ENCODE assay signal across 12 cellular contexts in genomic region chr17:50173335-50173941, GRCh38. TPM values are rescaled to one million over a fixed set of nuclear protein-coding genes. Genes with fewer than 3 reads are reported as not detected.
DNase-seq lines count a peak whose midpoint lies in the region; ATAC-seq and TF ChIP-seq lines count a peak whose summit lies in the region.
"Had no signal": no experiment of that assay in that cellular context is flagged by ENCODE, and none has a peak within 500 bp of the region (broad histone marks: within the 10 kb centered on the region; RNA-seq: fewer than 3 reads in every experiment).

No MANE protein-coding gene starts in this region.

- peak overlapping the region; percentile 80 for H3K56ac ChIP-seq in IMR-90 (ENCODE audit: extremely low read depth, insufficient read depth, low read length)

- TF ChIP-seq CTCF in IMR-90 (conservative IDR thresholded peaks at IDR 0.05; ENCODE audit: low read depth, low read length), result no peak
- no peak for TF ChIP-seq CTCF in endodermal cell (conservative IDR thresholded peaks at IDR 0.05)
- no peak for TF ChIP-seq CTCF in lung (IDR thresholded peaks at IDR 0.05; ENCODE audit: control extremely low read depth, extremely low read depth)
- TF ChIP-seq CTCF in type B pancreatic cell (conservative IDR thresholded peaks at IDR 0.05), result no peak
- no peak for TF ChIP-seq CTCF in GM10248 (IDR thresholded peaks at IDR 0.05; ENCODE audit: control extremely low read depth, extremely low read depth, low read depth, missing control alignments)

- no peak overlapping the region for H3K4me3 ChIP-seq in IMR-90 (ENCODE audit: insufficient read depth, low read depth, low read length)
- H3K4me3 ChIP-seq in endodermal cell (ENCODE audit: low read length), result no peak overlapping the region
- H3K4me3 ChIP-seq in lung, result no peak overlapping the region
- H3K4me3 ChIP-seq: body of pancreas had no signal

- H3K4me2 ChIP-seq in IMR-90 (ENCODE audit: low read depth, low read length), result peak overlapping the region; percentile 8

- 0% methylated on average over 3 of the region's 10 CpGs; no CpG with 5 or more reads in 1 of the 2 experiments for WGBS in IMR-90 (ENCODE audit: extremely low coverage in 2 of 2, insufficient read length in 1 of 2), 2 experiments
- 70 to 78% methylated on average over 3 to 10 of the region's 10 CpGs for WGBS in endodermal cell (ENCODE audit: insufficient coverage in 1 of 2, insufficient read length in 1 of 2), 2 experiments
- WGBS in lung, 2 donors, result 55 to 71% methylated on average over 10 of the region's 10 CpGs

- in situ Hi-C loops in IMR-90 (cut with MboI; ENCODE audit: low sequenced_read_pairs), result loop anchor here (10.0 kb wide), 1 partner anchor 111 kb away; no protein-coding TSS in a partner anchor

- H3K4me1 Mint-ChIP-seq in endodermal cell (peaks cover 10% of the 10 kb centered on the region), type B pancreatic cell (ENCODE audit: unreplicated experiment) (peaks cover 29% of the 10 kb centered on the region)
- H3K4me1 Mint-ChIP-seq in activated naive CD4-positive, alpha-beta T cell treated with anti-CD3 and anti-CD28 coated beads, Interleukin-2, amount 10 ng/mL, durations not matched to agents 7 days and 5 days, result peaks cover 21% of the 10 kb centered on the region

- peak; percentile 68 for TF ChIP-seq POLR2A in IMR-90 (IDR thresholded peaks at IDR 0.05; ENCODE audit: low read depth, low read length)

- dilution Hi-C loops in IMR-90 (cut with HindIII; ENCODE audit: low sequenced_read_pairs, unreplicated experiment), result no loop called here

- peak overlapping the region; percentile 90 for H2AK9ac ChIP-seq in IMR-90 (replicated peaks; ENCODE audit: low read depth, low read length, poor library complexity)

- peak overlapping the region; percentile 92 for H2BK5ac ChIP-seq in IMR-90 (ENCODE audit: low read depth, low read length, poor library complexity, severe bottlenecking)

- peak; percentile 63 for ATAC-seq in IMR-90 (ENCODE audit: low read depth)
- ATAC-seq in lung (ENCODE audit: insufficient read depth, low FRiP score), result no peak
- ATAC-seq: body of pancreas had no signal

- peak; percentile 95 for DNase-seq in IMR-90
- peak; percentile 86 for DNase-seq in endodermal cell
- DNase-seq in lung (ENCODE audit: low spot score), result no peak
- DNase-seq in type B pancreatic cell (ENCODE audit: extremely low spot score, unreplicated experiment), result no peak
- no peak for DNase-seq in NCI-H526 (lab: John Stamatoyannopoulos, UW)
- DNase-seq in GM10248 (ENCODE audit: extremely low spot score), result no peak
- no peak for DNase-seq in GF-D8 (lab: John Stamatoyannopoulos, UW)
- DNase-seq in activated naive CD4-positive, alpha-beta T cell treated with anti-CD3 and anti-CD28 coated beads, Interleukin-2, amount 10 ng/mL, durations not matched to agents 7 days and 5 days, result no peak
- DNase-seq: activated CD4-positive, CD25-positive, alpha-beta regulatory T cell treated with anti-CD3 and anti-CD28 coated beads, Interleukin-2, amount 50 U/mL, for 72 hours had no signal

- H3K14ac ChIP-seq in IMR-90 (replicated peaks; ENCODE audit: low read depth, low read length), result peak overlapping the region; percentile 89

- H3K27ac Mint-ChIP-seq in endodermal cell (peak overlapping the region; percentile 86), type B pancreatic cell (peak overlapping the region; percentile 77)
- H3K27ac Mint-ChIP-seq in activated naive CD4-positive, alpha-beta T cell treated with anti-CD3 and anti-CD28 coated beads, Interleukin-2, amount 10 ng/mL, durations not matched to agents 7 days and 5 days, result no peak overlapping the region
- H3K27ac Mint-ChIP-seq: memory B cell had no signal

- H3K9ac ChIP-seq in IMR-90 (ENCODE audit: low read depth, low read length) (peak overlapping the region; percentile 63), endodermal cell (ENCODE audit: extremely low read depth, low read length, poor library complexity, severe bottlenecking) (no peak overlapping the region)

- H3K27me3 ChIP-seq in IMR-90 (ENCODE audit: control insufficient read depth, insufficient read depth, low read length) (no peaks in the 10 kb centered on the region), endodermal cell (ENCODE audit: control insufficient read depth, insufficient read depth, low read length, poor library complexity, severe bottlenecking) (no peaks in the 10 kb centered on the region), lung (ENCODE audit: control insufficient read depth, insufficient read depth) (no peaks in the 10 kb centered on the region)
- H3K27me3 ChIP-seq: body of pancreas had no signal

- peak overlapping the region; percentile 89; the same call in 2 of the 3 replicates for H2BK15ac ChIP-seq in IMR-90 (ENCODE audit: low read depth, low read length)

- peaks cover 23% of the 10 kb centered on the region for H3K9me1 ChIP-seq in IMR-90 (ENCODE audit: insufficient read depth, low read length)

- peak overlapping the region; percentile 99 for H2AK5ac ChIP-seq in IMR-90 (ENCODE audit: low read depth, low read length)

- no peaks in the 10 kb centered on the region; the same call in 1 of the 2 replicates for H4K20me1 ChIP-seq in IMR-90 (ENCODE audit: insufficient read depth, low read length)

- H3K9me3 ChIP-seq in IMR-90 (ENCODE audit: control insufficient read depth, insufficient read depth, low read length), result no peaks in the 10 kb centered on the region
- H3K9me3 ChIP-seq in endodermal cell (ENCODE audit: control insufficient read depth, low read length), result no peaks in the 10 kb centered on the region
- no peaks in the 10 kb centered on the region for H3K9me3 ChIP-seq in lung (ENCODE audit: control insufficient read depth in 2 of 2, insufficient read depth in 1 of 2, low read length in 1 of 2)
- H3K9me3 ChIP-seq: body of pancreas had no signal

- H3K79me1 ChIP-seq in IMR-90 (ENCODE audit: low read depth in 1 of 2, low read length in 2 of 2), result peaks cover 17 to 38% of the 10 kb centered on the region in 2 experiments; a peak in 3 of 4 replicates

- H3K4ac ChIP-seq in IMR-90 (ENCODE audit: low read depth, low read length), result peak overlapping the region; percentile 94

- H2BK20ac ChIP-seq in IMR-90 (ENCODE audit: low read depth, low read length), result peak overlapping the region; percentile 96

- H3K4me1 ChIP-seq in IMR-90 (ENCODE audit: control insufficient read depth, insufficient read depth, low read length) (peaks cover 31% of the 10 kb centered on the region), endodermal cell (ENCODE audit: control insufficient read depth, insufficient read depth, low read length) (peaks cover 3% of the 10 kb centered on the region), lung (ENCODE audit: control insufficient read depth in 2 of 2, insufficient read depth in 2 of 2, low read length in 2 of 2) (peaks cover 0 to 10% of the 10 kb centered on the region in 2 donors)

- H3K36me3 Mint-ChIP-seq in endodermal cell (ENCODE audit: low read depth) (no peaks in the 10 kb centered on the region), type B pancreatic cell (no peaks in the 10 kb centered on the region)
- H3K36me3 Mint-ChIP-seq in activated naive CD4-positive, alpha-beta T cell treated with anti-CD3 and anti-CD28 coated beads, Interleukin-2, amount 10 ng/mL, durations not matched to agents 7 days and 5 days, result no peaks in the 10 kb centered on the region

- 0 out of 2 replicates have a peak, but pooled peaks have one; percentile 5 for TF ChIP-seq RAD21 in IMR-90 (IDR thresholded peaks at IDR 0.05; ENCODE audit: low read length)

- no TSS peak for BruUV-seq in IMR-90 (replicated peaks; lab: Mats Ljungman, UMichigan)

- H4K5ac ChIP-seq in IMR-90 (ENCODE audit: low read depth, low read length), result peak overlapping the region; percentile 43

- H4K91ac ChIP-seq in IMR-90 (ENCODE audit: insufficient read depth, low read depth, low read length), result peak overlapping the region; percentile 93

- POLR2A ChIA-PET in IMR-90 (lab: Charles Lee; ENCODE audit: unreplicated experiment), result interaction anchor here (1.0 to 1.6 kb wide), 5 partner anchors 27 to 94 kb away, joined by 4 to 6 read pairs (median 4); no protein-coding TSS in a partner anchor
- POLR2A ChIA-PET in GM10248 (lab: Yijun Ruan, JAX), result no interaction called here

- H3K4me3 Mint-ChIP-seq in endodermal cell, result no peak overlapping the region
- peak overlapping the region; percentile 45 for H3K4me3 Mint-ChIP-seq in type B pancreatic cell
- H3K4me3 Mint-ChIP-seq in activated naive CD4-positive, alpha-beta T cell treated with anti-CD3 and anti-CD28 coated beads, Interleukin-2, amount 10 ng/mL, durations not matched to agents 7 days and 5 days, result no peak overlapping the region
- H3K4me3 Mint-ChIP-seq: IgD-negative memory B cell, memory B cell had no signal

- H3K23ac ChIP-seq in IMR-90 (ENCODE audit: low read depth, low read length), result peak overlapping the region; percentile 90

- peak overlapping the region; percentile 93 for H3K27ac ChIP-seq in IMR-90 (ENCODE audit: insufficient read depth, low read length)
- no peak overlapping the region for H3K27ac ChIP-seq in endodermal cell (ENCODE audit: low read depth, low read length)
- peak overlapping the region; percentile 62 to 71 for H3K27ac ChIP-seq in lung (ENCODE audit: low read depth in 1 of 2, low read length in 1 of 2)
- H3K27ac ChIP-seq: body of pancreas had no signal

- H4K8ac ChIP-seq in IMR-90 (ENCODE audit: low read depth in 2 of 2, low read length in 2 of 2), result peak overlapping the region; percentile 63 to 90

- H3K27me3 Mint-ChIP-seq in endodermal cell (ENCODE audit: insufficient read depth), result peaks cover 3% of the 10 kb centered on the region
- H3K27me3 Mint-ChIP-seq in type B pancreatic cell, result peaks cover 7% of the 10 kb centered on the region
- peaks cover 68% of the 10 kb centered on the region for H3K27me3 Mint-ChIP-seq in activated naive CD4-positive, alpha-beta T cell treated with anti-CD3 and anti-CD28 coated beads, Interleukin-2, amount 10 ng/mL, durations not matched to agents 7 days and 5 days
- H3K27me3 Mint-ChIP-seq: memory B cell had no signal

- H3K9me3 Mint-ChIP-seq in endodermal cell (no peaks in the 10 kb centered on the region), type B pancreatic cell (no peaks in the 10 kb centered on the region)
- no peaks in the 10 kb centered on the region for H3K9me3 Mint-ChIP-seq in activated naive CD4-positive, alpha-beta T cell treated with anti-CD3 and anti-CD28 coated beads, Interleukin-2, amount 10 ng/mL, durations not matched to agents 7 days and 5 days
- H3K9me3 Mint-ChIP-seq: IgD-negative memory B cell, memory B cell had no signal

- CTCF ChIA-PET in IMR-90 (lab: Yijun Ruan, JAX) (interaction anchor here (0.8 to 1.8 kb wide), 4 partner anchors 12 to 100 kb away, joined by 3 to 6 read pairs (median 6); partner anchors contain the start of gene TMEM92), GM10248 (lab: Yijun Ruan, JAX) (interaction anchor here (0.7 to 3.0 kb wide), 8 partner anchors 8 to 124 kb away, joined by 3 to 17 read pairs (median 4); partner anchors contain the start of genes COL1A1 and SGCA)
- CTCF ChIA-PET in activated naive CD4-positive, alpha-beta T cell treated with anti-CD3 and anti-CD28 coated beads, Interleukin-2, amount 10 ng/mL, durations not matched to agents 7 days and 5 days (lab: Charles Lee), result interaction anchor here (1.6 to 6.1 kb wide), 4 partner anchors 8 to 28 kb away, joined by 3 to 100 read pairs (median 29); partner anchors contain the start of genes COL1A1 and SGCA

- H3K36me3 ChIP-seq in IMR-90 (ENCODE audit: control insufficient read depth, insufficient read depth, low read length) (peaks cover 11% of the 10 kb centered on the region), endodermal cell (ENCODE audit: control insufficient read depth, insufficient read depth, low read length) (no peaks in the 10 kb centered on the region), lung (ENCODE audit: control insufficient read depth in 2 of 2, insufficient read depth in 2 of 2, low read length in 2 of 2) (no peaks in the 10 kb centered on the region)

- H3K18ac ChIP-seq in IMR-90 (ENCODE audit: low read depth, low read length), result peak overlapping the region; percentile 71

- peak overlapping the region; percentile 87 for H2AFZ ChIP-seq in IMR-90 (replicated peaks; ENCODE audit: low read length, poor library complexity)

- intact Hi-C loops in IMR-90 (cut with micrococcal nuclease), result loop anchor here (1.0 to 2.0 kb wide), 2 partner anchors 100 to 117 kb away; no protein-coding TSS in a partner anchor

- H2BK120ac ChIP-seq in IMR-90 (ENCODE audit: low read depth, low read length), result peak overlapping the region; percentile 94

RNA-seq across cellular contexts. Expression of gene SGCA, which starts 7.6 kb away (rescaled TPM):
- total RNA-seq in IMR-90 (2012; rRNA removed) (not detected in 2 replicates), endodermal cell (1 to 10 TPM in 1 of 2 donors, under 1 TPM in 1; 0.51 to 2.6 TPM), lung (10 to 100 TPM in 1 of 2 donors, 1 to 10 TPM in 1; 5.0 to 18.2 TPM), type B pancreatic cell (ENCODE audit: low replicate concordance) (0.72 TPM in 1 of 2 replicates, not detected in the other)
- polyA plus RNA-seq in IMR-90 (2012; rRNA removed) (0.19 and 0.55 TPM in 2 replicates), lung (10 to 100 TPM in 1 of 2 donors, 1 to 10 TPM in 1; 9.7 to 19.4 TPM)
- polyA plus RNA-seq in IMR-90 (2012; cell fraction: cytosol; rRNA removed), result 0.36 and 0.43 TPM in 2 replicates
- polyA plus RNA-seq in IMR-90 (2012; cell fraction: nucleus; rRNA removed; ENCODE audit: low replicate concordance), result 0.34 TPM in 1 of 2 replicates, not detected in the other
- 0.75 TPM for polyA plus RNA-seq in endodermal cell (2013, experiment 1 of 2)
- 0.46 TPM for polyA plus RNA-seq in endodermal cell (2013, experiment 2 of 2)

RNA-seq across cellular contexts. Expression of gene PPP1R9B, which starts 23.0 kb away (rescaled TPM):
- total RNA-seq in IMR-90 (2012; rRNA removed) (28.0 and 38.6 TPM in 2 replicates), endodermal cell (10 to 100 TPM; 24.1 to 34.6 TPM), lung (10 to 100 TPM; 31.7 to 77.4 TPM), type B pancreatic cell (ENCODE audit: low replicate concordance) (45.6 and 51.5 TPM in 2 replicates)
- polyA plus RNA-seq in IMR-90 (2012; rRNA removed) (23.0 and 25.8 TPM in 2 replicates), lung (10 to 100 TPM; 38.1 to 61.5 TPM)
- 16.2 and 19.3 TPM in 2 replicates for polyA plus RNA-seq in IMR-90 (2012; cell fraction: cytosol; rRNA removed)
- polyA plus RNA-seq in IMR-90 (2012; cell fraction: nucleus; rRNA removed; ENCODE audit: low replicate concordance), result 42.2 and 55.1 TPM in 2 replicates
- polyA plus RNA-seq in endodermal cell (2013, experiment 1 of 2), result 27.5 TPM
- 28.4 TPM for polyA plus RNA-seq in endodermal cell (2013, experiment 2 of 2)

RNA-seq across cellular contexts. Expression of gene COL1A1, which starts 28.0 kb away (rescaled TPM):
- total RNA-seq in IMR-90 (2012; rRNA removed) (1,825 and 2,180 TPM in 2 replicates), endodermal cell (10 to 100 TPM; 62.2 to 85.6 TPM), lung (1,000 to 10,000 TPM in 1 of 2 donors, 100 to 1,000 TPM in 1; 443 to 1,330 TPM), type B pancreatic cell (ENCODE audit: low replicate concordance) (31.0 and 201 TPM in 2 replicates)
- polyA plus RNA-seq in IMR-90 (2012; rRNA removed) (4,117 and 4,350 TPM in 2 replicates), lung (100 to 1,000 TPM in 1 of 2 donors, 10 to 100 TPM in 1; 30.5 to 122 TPM)
- 6,648 and 7,973 TPM in 2 replicates for polyA plus RNA-seq in IMR-90 (2012; cell fraction: cytosol; rRNA removed)
- 7,018 and 18,611 TPM in 2 replicates for polyA plus RNA-seq in IMR-90 (2012; cell fraction: nucleus; rRNA removed; ENCODE audit: low replicate concordance)
- 115 TPM for polyA plus RNA-seq in endodermal cell (2013, experiment 1 of 2)
- polyA plus RNA-seq in endodermal cell (2013, experiment 2 of 2), result 126 TPM

RNA-seq across cellular contexts. Expression of gene SAMD14, which starts 43.5 kb away (rescaled TPM):
- total RNA-seq in IMR-90 (2012; rRNA removed) (1.4 TPM in 2 replicates), endodermal cell (10 to 100 TPM in 1 of 2 donors, 1 to 10 TPM in 1; 9.5 to 23.2 TPM), lung (1 to 10 TPM; 3.3 to 4.4 TPM), type B pancreatic cell (ENCODE audit: low replicate concordance) (2.2 and 14.1 TPM in 2 replicates)
- polyA plus RNA-seq in IMR-90 (2012; rRNA removed) (6.2 and 6.7 TPM in 2 replicates), lung (1 to 10 TPM; 3.9 to 6.2 TPM)
- polyA plus RNA-seq in IMR-90 (2012; cell fraction: cytosol; rRNA removed), result 2.7 and 5.4 TPM in 2 replicates
- 20.9 and 34.4 TPM in 2 replicates for polyA plus RNA-seq in IMR-90 (2012; cell fraction: nucleus; rRNA removed; ENCODE audit: low replicate concordance)
- 28.9 TPM for polyA plus RNA-seq in endodermal cell (2013, experiment 1 of 2)
- polyA plus RNA-seq in endodermal cell (2013, experiment 2 of 2), result 28.6 TPM
- total RNA-seq: body of pancreas had no signal

Comparison
In these comparisons a context has a peak if more than half of its experiments do, and no peak if none do; other contexts are left out.
1. DNase-seq: peak in IMR-90 (single experiment) and endodermal cell (single experiment); none in lung (single experiment), type B pancreatic cell (single experiment), NCI-H526 (0 of 2), GM10248 (single experiment), GF-D8 (single experiment) and activated naive CD4-positive, alpha-beta T cell treated with anti-CD3 and anti-CD28 coated beads, Interleukin-2, amount 10 ng/mL, durations not matched to agents 7 days and 5 days (single experiment).